In genomic region chr18:24603151-24603550, GRCh38 we compare ENCODE assay signal across 24 cellular contexts.
DNase-seq lines count a peak whose midpoint lies in the region; ATAC-seq, FAIRE-seq and TF ChIP-seq lines count a peak whose summit lies in the region.
"Had no signal": no experiment of that assay in that cellular context is flagged by ENCODE, and none has a peak within 500 bp of the region (broad histone marks: within the 10 kb centered on the region; RNA-seq: fewer than 3 reads in every experiment).

No MANE protein-coding gene starts in this region.

- H3K27ac ChIP-seq in astrocyte (ENCODE audit: low read depth, low read length) = no peak overlapping the region
- H3K27ac ChIP-seq: 22Rv1, GM23248, PC-9, SJCRH30 had no signal

- H3K9ac ChIP-seq in astrocyte (ENCODE audit: low read length) = no peak overlapping the region
- H3K9ac ChIP-seq: GM23248 had no signal

- H3K79me2 ChIP-seq in astrocyte (ENCODE audit: insufficient read depth, low read length) = no peaks in the 10 kb centered on the region

- peak; percentile 20 for DNase-seq in activated CD4-positive, alpha-beta T cell treated with anti-CD3 and anti-CD28 coated beads, Interleukin-2, amount 10 ng/mL, durations not matched to agents 24 days and 14 days
- DNase-seq in activated CD4-positive, alpha-beta T cell treated with anti-CD3 and anti-CD28 coated beads for 48 hours = no peak
- DNase-seq in astrocyte (ENCODE audit: low read depth) (no peak), left kidney (ENCODE audit: low read depth, low spot score) (peak; percentile 44), NCI-H1417 (lab: John Stamatoyannopoulos, UW) (no peak), iPS-NIHi7 (ENCODE audit: extremely low spot score) (no peak)
- DNase-seq: Calu3, GM23248, HFFc6, KG1, MG63, NCI-H1417 treated with DMSO at 0.1 percent for 48 hours, NCI-H1694 treated with DMSO at 0.1 percent for 48 hours, NCI-H2081, NCI-H2227 treated with DMSO at 0.1 percent for 48 hours, NCI-H526 treated with DMSO at 0.1 percent for 48 hours, PC-9, SJCRH30 had no signal

- H3K27ac Mint-ChIP-seq in activated CD4-positive, alpha-beta T cell treated with anti-CD3 and anti-CD28 coated beads, Interleukin-2, amount 10 ng/mL, durations not matched to agents 24 days and 14 days = no peak overlapping the region
- H3K27ac Mint-ChIP-seq in astrocyte (ENCODE audit: unreplicated experiment) = peak overlapping the region; percentile 13
- H3K27ac Mint-ChIP-seq: HFFc6 had no signal

- no peaks in the 10 kb centered on the region for H3K9me3 Mint-ChIP-seq in activated CD4-positive, alpha-beta T cell treated with anti-CD3 and anti-CD28 coated beads, Interleukin-2, amount 10 ng/mL, durations not matched to agents 24 days and 14 days
- no peaks in the 10 kb centered on the region for H3K9me3 Mint-ChIP-seq in astrocyte (ENCODE audit: unreplicated experiment)
- H3K9me3 Mint-ChIP-seq: HFFc6 had no signal

- no peak overlapping the region for H3K4me2 ChIP-seq in astrocyte (ENCODE audit: low read length)
- H3K4me2 ChIP-seq: PC-9 had no signal

- no peak overlapping the region for H2AFZ ChIP-seq in astrocyte (ENCODE audit: low read depth, low read length)
- H2AFZ ChIP-seq: GM23248, PC-9 had no signal

- peaks cover 5% of the 10 kb centered on the region for H3K27me3 Mint-ChIP-seq in activated CD4-positive, alpha-beta T cell treated with anti-CD3 and anti-CD28 coated beads, Interleukin-2, amount 10 ng/mL, durations not matched to agents 24 days and 14 days
- H3K27me3 Mint-ChIP-seq in astrocyte (ENCODE audit: low read depth, unreplicated experiment) = peaks cover 10% of the 10 kb centered on the region

- H3K4me3 Mint-ChIP-seq in activated CD4-positive, alpha-beta T cell treated with anti-CD3 and anti-CD28 coated beads, Interleukin-2, amount 10 ng/mL, durations not matched to agents 24 days and 14 days = no peak overlapping the region
- no peak overlapping the region for H3K4me3 Mint-ChIP-seq in astrocyte (ENCODE audit: unreplicated experiment)
- H3K4me3 Mint-ChIP-seq: HFFc6 had no signal

- ATAC-seq in HG03045 (IDR thresholded peaks at IDR 0.05; ENCODE audit: unreplicated experiment) = no peak
- ATAC-seq: Right ventricle myocardium inferior, SK-N-SH treated with all-trans-retinoic acid at 6 μM for 48 hours had no signal

- no peaks in the 10 kb centered on the region for H3K36me3 Mint-ChIP-seq in activated CD4-positive, alpha-beta T cell treated with anti-CD3 and anti-CD28 coated beads, Interleukin-2, amount 10 ng/mL, durations not matched to agents 24 days and 14 days (ENCODE audit: low read depth)
- H3K36me3 Mint-ChIP-seq in astrocyte (ENCODE audit: low read depth, unreplicated experiment) = no peaks in the 10 kb centered on the region

- intact Hi-C loops in activated CD4-positive, alpha-beta T cell treated with anti-CD3 and anti-CD28 coated beads, Interleukin-2, amount 10 ng/mL, durations not matched to agents 24 days and 14 days (cut with micrococcal nuclease) = no loop called here

- no peaks in the 10 kb centered on the region for H3K4me1 ChIP-seq in astrocyte (ENCODE audit: insufficient read depth, low read length)
- H3K4me1 ChIP-seq: HAP-1 had no signal

- FAIRE-seq in astrocyte (lab: Jason Lieb, UNC) = no peak
- FAIRE-seq: HTR-8/SVneo had no signal

- H3K4me1 Mint-ChIP-seq in activated CD4-positive, alpha-beta T cell treated with anti-CD3 and anti-CD28 coated beads, Interleukin-2, amount 10 ng/mL, durations not matched to agents 24 days and 14 days = no peaks in the 10 kb centered on the region
- no peaks in the 10 kb centered on the region for H3K4me1 Mint-ChIP-seq in astrocyte (ENCODE audit: low read depth, unreplicated experiment)

- no peaks in the 10 kb centered on the region for H3K27me3 ChIP-seq in astrocyte (ENCODE audit: insufficient read depth, low read length)
- H3K27me3 ChIP-seq: MG63, SJCRH30 had no signal

- no peaks in the 10 kb centered on the region for H3K36me3 ChIP-seq in astrocyte (ENCODE audit: insufficient read depth, low read length)
- H3K36me3 ChIP-seq: HAP-1, MG63, SJCRH30 had no signal

- no peak for TF ChIP-seq CTCF in astrocyte (IDR thresholded peaks at IDR 0.05; ENCODE audit: insufficient read depth, low read depth, low read length)

- no peaks in the 10 kb centered on the region for H3K9me3 ChIP-seq in astrocyte (ENCODE audit: insufficient read depth, low read depth, low read length)
- H3K9me3 ChIP-seq: HAP-1, MG63, SJCRH30 had no signal

- no peak overlapping the region for H3K4me3 ChIP-seq in astrocyte (ENCODE audit: insufficient read depth, low read depth, low read length)
- H3K4me3 ChIP-seq: GM23248, HAP-1, MG63, PC-9, SJCRH30 had no signal

- H4K20me1 ChIP-seq in astrocyte (ENCODE audit: insufficient read depth, low read length) = no peaks in the 10 kb centered on the region

Comparison
In these comparisons a context has a peak if more than half of its experiments do, and no peak if none do; other contexts are left out.
1. DNase-seq: peak in activated CD4-positive, alpha-beta T cell treated with anti-CD3 and anti-CD28 coated beads, Interleukin-2, amount 10 ng/mL, durations not matched to agents 24 days and 14 days (single experiment) and left kidney (single experiment); none in activated CD4-positive, alpha-beta T cell treated with anti-CD3 and anti-CD28 coated beads for 48 hours (single experiment), astrocyte (single experiment), NCI-H1417 (0 of 3) and iPS-NIHi7 (single experiment).